ENCODE assay signal across 16 cellular contexts in genomic region chr9:27714388-27714787, GRCh38.
DNase-seq lines count a peak whose midpoint lies in the region; ATAC-seq and TF ChIP-seq lines count a peak whose summit lies in the region.
"Had no signal": no experiment of that assay in that cellular context is flagged by ENCODE, and none has a peak within 500 bp of the region (broad histone marks: within the 10 kb centered on the region; RNA-seq: fewer than 3 reads in every experiment).

No MANE protein-coding gene starts in this region.

- H3K27me3 ChIP-seq in BE2C (no peaks in the 10 kb centered on the region), HCT116 (ENCODE audit: insufficient read depth, low read length) (no peaks in the 10 kb centered on the region; the same call in 1 of the 2 replicates), ascending aorta (no peaks in the 10 kb centered on the region)
- H3K27me3 ChIP-seq in CD4-positive, alpha-beta memory T cell (ENCODE audit: insufficient read depth, low read length): no peaks in the 10 kb centered on the region
- H3K27me3 ChIP-seq: body of pancreas, SJSA1 had no signal

- H3K4me1 ChIP-seq in BE2C (no peaks in the 10 kb centered on the region), HCT116 (ENCODE audit: control insufficient read depth in 1 of 2, insufficient read depth in 2 of 2, low read length in 2 of 2) (no peaks in the 10 kb centered on the region), ascending aorta (no peaks in the 10 kb centered on the region)
- H3K4me1 ChIP-seq in CD4-positive, alpha-beta memory T cell (ENCODE audit: insufficient read depth, low read length): no peaks in the 10 kb centered on the region
- H3K4me1 ChIP-seq: body of pancreas, SJSA1 had no signal

- CTCF ChIA-PET in HCT116 (lab: Charles Lee): no interaction called here
- CTCF ChIA-PET in CD4-positive, alpha-beta memory T cell (lab: Charles Lee; ENCODE audit: partially characterized antibody): no interaction called here

- H3K9me3 Mint-ChIP-seq in glutamatergic neuron (ENCODE audit: unreplicated experiment) (no peaks in the 10 kb centered on the region), nephron progenitor cell (peaks cover 10% of the 10 kb centered on the region)
- peaks cover 0 to 4% (median 0%) of the 10 kb centered on the region in 8 donors for H3K9me3 Mint-ChIP-seq in CD4-positive, alpha-beta memory T cell

- H3K36me3 Mint-ChIP-seq in glutamatergic neuron (ENCODE audit: unreplicated experiment) (no peaks in the 10 kb centered on the region), nephron progenitor cell (ENCODE audit: low read depth) (peaks cover 3% of the 10 kb centered on the region)
- H3K36me3 Mint-ChIP-seq in CD4-positive, alpha-beta memory T cell: no peaks in the 10 kb centered on the region

- peaks cover 2% of the 10 kb centered on the region for H3K27me3 Mint-ChIP-seq in glutamatergic neuron (ENCODE audit: unreplicated experiment)
- H3K27me3 Mint-ChIP-seq in nephron progenitor cell (ENCODE audit: low read depth, poor library complexity): no peaks in the 10 kb centered on the region
- H3K27me3 Mint-ChIP-seq in CD4-positive, alpha-beta memory T cell: peaks cover 6 to 11% of the 10 kb centered on the region in 2 donors

- H3K27ac Mint-ChIP-seq in glutamatergic neuron (ENCODE audit: unreplicated experiment) (no peak overlapping the region), nephron progenitor cell (no peak overlapping the region)
- no peak overlapping the region for H3K27ac Mint-ChIP-seq in CD4-positive, alpha-beta memory T cell

- no peak overlapping the region for H3K4me3 ChIP-seq in BE2C (ENCODE audit: low read depth, low read length)
- no peak overlapping the region for H3K4me3 ChIP-seq in HCT116 (replicated peaks in 1 of 2; ENCODE audit: low read depth in 1 of 2, low read length in 2 of 2)
- H3K4me3 ChIP-seq in ascending aorta: no peak overlapping the region
- no peak overlapping the region for H3K4me3 ChIP-seq in CD4-positive, alpha-beta memory T cell (ENCODE audit: low read length in 2 of 2)
- H3K4me3 ChIP-seq: body of pancreas, SJSA1, thoracic aorta had no signal

- in situ Hi-C loops in SK-MEL-5 (cut with HindIII; ENCODE audit: low pct_unique_long_range_greater_than_20kb, low sequenced_read_pairs): no loop called here

- TF ChIP-seq CTCF in BE2C (IDR thresholded peaks at IDR 0.05; ENCODE audit: low read depth, low read length) (peak; percentile 48), HCT116 (IDR thresholded peaks at IDR 0.05 in 2 of 3, conservative IDR thresholded peaks at IDR 0.05 in 1 of 3; ENCODE audit: borderline replicate concordance in 1 of 3, insufficient read depth in 1 of 3, low read depth in 2 of 3, low read length in 2 of 3) (peak in 1 of 3 experiments; percentile 16; a peak in 1 of 6 replicates), glutamatergic neuron (IDR thresholded peaks at IDR 0.05; ENCODE audit: partially characterized antibody, unreplicated experiment) (peak; percentile 24), nephron progenitor cell (IDR thresholded peaks at IDR 0.05) (no peak), ascending aorta (IDR thresholded peaks at IDR 0.05) (no peak), omental fat pad (IDR thresholded peaks at IDR 0.05) (no peak)

- H3K9me2 ChIP-seq in HCT116 (ENCODE audit: insufficient read depth): no peaks in the 10 kb centered on the region

- RAD21 ChIA-PET in HCT116 (lab: Charles Lee; ENCODE audit: low non-redundant PET in 1 of 2, low total read pairs in 2 of 2, uncharacterized antibody in 2 of 2, unreplicated experiment in 2 of 2): no interaction called here

- H3K27ac ChIP-seq in HCT116 (ENCODE audit: low read depth, low read length): no peak overlapping the region
- H3K27ac ChIP-seq in ascending aorta: no peak overlapping the region
- H3K27ac ChIP-seq in CD4-positive, alpha-beta memory T cell (ENCODE audit: low read depth, low read length): no peak overlapping the region
- H3K27ac ChIP-seq: body of pancreas, SJSA1, thoracic aorta had no signal

- H3K4me1 Mint-ChIP-seq in glutamatergic neuron (ENCODE audit: low read depth, unreplicated experiment): peaks cover 25% of the 10 kb centered on the region
- peaks cover 26% of the 10 kb centered on the region for H3K4me1 Mint-ChIP-seq in nephron progenitor cell
- no peaks in the 10 kb centered on the region for H3K4me1 Mint-ChIP-seq in CD4-positive, alpha-beta memory T cell

- intact Hi-C loops in HCT116 (cut with micrococcal nuclease) (no loop called here), ascending aorta (cut with DNase I) (no loop called here)
- intact Hi-C loops in CD4-positive, alpha-beta memory T cell (cut with micrococcal nuclease): no loop called here

- no peak overlapping the region for H3K9ac ChIP-seq in HCT116 (ENCODE audit: low read length)

- no peak overlapping the region for H3K4me2 ChIP-seq in HCT116 (ENCODE audit: low read length)

- H3K4me3 Mint-ChIP-seq in glutamatergic neuron (ENCODE audit: unreplicated experiment) (no peak overlapping the region), nephron progenitor cell (no peak overlapping the region)
- no peak overlapping the region for H3K4me3 Mint-ChIP-seq in CD4-positive, alpha-beta memory T cell

- no peak overlapping the region for H2AFZ ChIP-seq in HCT116 (ENCODE audit: low read depth, low read length, poor library complexity, severe bottlenecking)

- no peaks in the 10 kb centered on the region for H3K79me2 ChIP-seq in HCT116 (ENCODE audit: insufficient read depth, low read length)

- POLR2A ChIA-PET in HCT116 (lab: Charles Lee): no interaction called here
- POLR2A ChIA-PET in CD4-positive, alpha-beta memory T cell (lab: Charles Lee; ENCODE audit: partially characterized antibody): no interaction called here

- ATAC-seq in HCT116 (peak; percentile 69), omental fat pad (ENCODE audit: low FRiP score) (no peak)
- ATAC-seq: body of pancreas had no signal

- H3K36me3 ChIP-seq in BE2C (no peaks in the 10 kb centered on the region), HCT116 (ENCODE audit: control insufficient read depth in 1 of 2, insufficient read depth in 2 of 2, low read length in 2 of 2) (no peaks in the 10 kb centered on the region), ascending aorta (no peaks in the 10 kb centered on the region)
- H3K36me3 ChIP-seq in CD4-positive, alpha-beta memory T cell (ENCODE audit: insufficient read depth, low read length): no peaks in the 10 kb centered on the region
- H3K36me3 ChIP-seq: SJSA1, thoracic aorta had no signal

- H3K9me3 ChIP-seq in BE2C (no peaks in the 10 kb centered on the region), HCT116 (ENCODE audit: control insufficient read depth in 1 of 2, insufficient read depth in 1 of 2, low read depth in 1 of 2, low read length in 2 of 2) (no peaks in the 10 kb centered on the region), ascending aorta (peaks cover 0 to 3% of the 10 kb centered on the region in 2 donors)
- H3K9me3 ChIP-seq in CD4-positive, alpha-beta memory T cell (ENCODE audit: control insufficient read depth in 1 of 2, low read length in 2 of 2): no peaks in the 10 kb centered on the region
- H3K9me3 ChIP-seq: body of pancreas, SJSA1, thoracic aorta had no signal

- DNase-seq in BE2C: no peak
- DNase-seq in HCT116 (ENCODE audit: low read depth, low spot score): no peak
- peak; percentile 22 for DNase-seq in SK-MEL-5 (ENCODE audit: low read depth, low spot score)
- no peak for DNase-seq in glutamatergic neuron
- DNase-seq in nephron progenitor cell: no peak
- no peak for DNase-seq in ascending aorta (ENCODE audit: low spot score in 2 of 2)
- no peak for DNase-seq in CD4-positive, alpha-beta memory T cell
- DNase-seq in omental fat pad (ENCODE audit: low spot score): no peak
- DNase-seq: activated naive CD4-positive, alpha-beta T cell treated with anti-CD3 and anti-CD28 coated beads, Interleukin-2, amount 50 U/mL, for 16 hours; activated T-cell treated with anti-CD3 and anti-CD28 coated beads for 4 hours; AML-193; body of pancreas; DMS153; NCI-H2029 had no signal

- no peaks in the 10 kb centered on the region for H4K20me1 ChIP-seq in HCT116 (ENCODE audit: insufficient read depth)

- TF ChIP-seq RAD21 in HCT116 (IDR thresholded peaks at IDR 0.05; ENCODE audit: low read depth): no peak

- no TSS peak for BruUV-seq in HCT116 (replicated peaks; lab: Mats Ljungman, UMichigan)

- TF ChIP-seq POLR2A in HCT116 (IDR thresholded peaks at IDR 0.05; ENCODE audit: borderline replicate concordance, extremely low read depth, insufficient read depth, insufficient read length): no peak

TF ChIP-seq in HCT116, 20 proteins besides CTCF, POLR2A, EP300 and RAD21 (continues in another document):
- TF ChIP-seq ZBTB33 (IDR thresholded peaks at IDR 0.05; ENCODE audit: extremely low read depth, insufficient replicate concordance, low read length) (no peak), POLR2AphosphoS5 (IDR thresholded peaks at IDR 0.05; ENCODE audit: low read depth, low read length) (no peak), MAX (IDR thresholded peaks at IDR 0.05) (no peak), SP1 (IDR thresholded peaks at IDR 0.05; ENCODE audit: low read depth) (no peak), SIN3A (IDR thresholded peaks at IDR 0.05; ENCODE audit: low read depth) (no peak), YY1 (IDR thresholded peaks at IDR 0.05; ENCODE audit: extremely low read depth, insufficient replicate concordance, low read depth, low read length) (no peak)

Comparison
In these comparisons a context has a peak if more than half of its experiments do, and no peak if none do; other contexts are left out.
1. CTCF ChIP-seq: peak in BE2C (single experiment) and glutamatergic neuron (single experiment); none in nephron progenitor cell (single experiment), ascending aorta (0 of 3) and omental fat pad (0 of 3).